ENCODE assay signal across 15 cellular contexts in the genomic region with DNA sequence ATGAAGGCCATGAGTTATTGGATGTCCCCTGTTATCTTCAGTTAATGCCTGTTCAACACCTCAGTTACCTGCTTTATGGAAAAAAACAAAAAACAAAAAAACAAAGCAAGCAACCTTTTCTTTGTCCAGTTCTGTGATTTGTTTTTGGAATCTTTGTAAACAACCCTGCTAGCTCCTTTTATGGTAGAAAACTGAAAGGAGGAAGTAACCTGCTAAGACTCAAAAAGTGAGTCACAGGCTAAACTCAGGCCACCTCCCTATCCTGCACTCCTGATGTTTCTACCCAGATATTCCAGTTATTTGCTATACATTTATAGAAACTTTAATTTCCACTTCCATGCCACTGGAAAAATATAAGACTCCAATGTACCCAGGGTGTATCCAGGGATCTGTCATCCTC. TPM values are rescaled to one million over a fixed set of nuclear protein-coding genes. Genes with fewer than 3 reads are reported as not detected.
DNase-seq lines count a peak whose midpoint lies in the region; ATAC-seq and TF ChIP-seq lines count a peak whose summit lies in the region.
"Had no signal": no experiment of that assay in that cellular context is flagged by ENCODE, and none has a peak within 500 bp of the region (broad histone marks: within the 10 kb centered on the region; RNA-seq: fewer than 3 reads in every experiment).

No MANE protein-coding gene starts in this region.

- intact Hi-C loops in breast epithelium (cut with DNase I; ENCODE audit: low total_unique reads) = no loop called here

- H3K4me1 ChIP-seq in breast epithelium (peaks cover 0 to 17% of the 10 kb centered on the region in 2 donors), right atrium auricular region (peaks cover 0 to 8% of the 10 kb centered on the region in 2 donors)

- no peaks in the 10 kb centered on the region for H3K9me3 ChIP-seq in breast epithelium
- H3K9me3 ChIP-seq in right atrium auricular region = no peaks in the 10 kb centered on the region
- H3K9me3 ChIP-seq: body of pancreas, lower lobe of right lung had no signal

- H3K4me3 ChIP-seq in GM12865 (ENCODE audit: low read depth, low read length) (no peak overlapping the region), breast epithelium (no peak overlapping the region), right atrium auricular region (no peak overlapping the region)
- H3K4me3 ChIP-seq: body of pancreas, lower lobe of right lung had no signal

- no peak for ATAC-seq in GM18519 (IDR thresholded peaks at IDR 0.05; ENCODE audit: low FRiP score, unreplicated experiment)
- ATAC-seq: body of pancreas, lower lobe of right lung, sciatic nerve had no signal

- DNase-seq in GM12865 (ENCODE audit: low read depth) (peak; percentile 9), M059J (ENCODE audit: low read depth) (peak; percentile 69), breast epithelium (ENCODE audit: low spot score in 2 of 2) (no peak), kidney tubule cell (ENCODE audit: low spot score) (peak; percentile 86), right atrium auricular region (ENCODE audit: low spot score) (no peak), substantia nigra (lab: John Stamatoyannopoulos, UW) (no peak), 8988T (no peak)
- DNase-seq: activated CD8-positive, alpha-beta memory T cell treated with anti-CD3 and anti-CD28 coated beads for 24 hours; body of pancreas; lower lobe of right lung; NCI-H1436 treated with DMSO at 0.1 percent for 48 hours; NCI-H510A had no signal

- no peaks in the 10 kb centered on the region for H3K36me3 ChIP-seq in breast epithelium
- H3K36me3 ChIP-seq in right atrium auricular region = no peaks in the 10 kb centered on the region
- H3K36me3 ChIP-seq: lower lobe of right lung had no signal

- H3K27me3 ChIP-seq in breast epithelium (no peaks in the 10 kb centered on the region), right atrium auricular region (no peaks in the 10 kb centered on the region)
- H3K27me3 ChIP-seq: body of pancreas had no signal

- H3K27ac ChIP-seq in breast epithelium = peak overlapping the region; percentile 70 to 93
- no peak overlapping the region for H3K27ac ChIP-seq in right atrium auricular region
- H3K27ac ChIP-seq in substantia nigra (ENCODE audit: low read depth, low read length, poor library complexity, severe bottlenecking) = no peak overlapping the region
- H3K27ac ChIP-seq: body of pancreas, C4-2B, lower lobe of right lung had no signal

- TF ChIP-seq CTCF in GM12865 (IDR thresholded peaks at IDR 0.05; ENCODE audit: insufficient read depth, low read depth, low read length, missing control alignments) (no peak), breast epithelium (IDR thresholded peaks at IDR 0.05) (no peak), right atrium auricular region (IDR thresholded peaks at IDR 0.05) (no peak)

- TF ChIP-seq POLR2A in breast epithelium (IDR thresholded peaks at IDR 0.05) = no peak

RNA-seq across cellular contexts. Expression of gene TLCD5, which starts 20.6 kb away (rescaled TPM):
- total RNA-seq in M059J (2014; rRNA removed; shearing (Covaris generic)) = 3.7 and 4.8 TPM in 2 replicates
- total RNA-seq in breast epithelium = 1 to 10 TPM; 2.9 to 8.2 (median 6.9) TPM
- 10 to 100 TPM; 11.3 to 18.7 TPM for total RNA-seq in right atrium auricular region

RNA-seq across cellular contexts. Expression of gene ARHGEF12, which starts 31.7 kb away (rescaled TPM):
- total RNA-seq in M059J (2014; rRNA removed; shearing (Covaris generic)) = 31.0 and 56.6 TPM in 2 replicates
- total RNA-seq in breast epithelium = 100 to 1,000 TPM in 2 of 3 donors, 10 to 100 TPM in 1; 83.4 to 192 (median 145) TPM
- 10 to 100 TPM; 84.0 to 87.2 TPM for total RNA-seq in right atrium auricular region

Comparison
In these comparisons a context has a peak if more than half of its experiments do, and no peak if none do; other contexts are left out.
1. DNase-seq: peak in GM12865 (single experiment), M059J (single experiment) and kidney tubule cell (single experiment); none in breast epithelium (0 of 2), right atrium auricular region (single experiment), substantia nigra (0 of 49) and 8988T (single experiment).
2. H3K27ac ChIP-seq: peak in breast epithelium (2 of 2); none in right atrium auricular region (0 of 2) and substantia nigra (single experiment).